Comparison of ENCODE assay signal across 19 cellular contexts in genomic region chr20:58695895-58696375, GRCh38. TPM values are rescaled to one million over a fixed set of nuclear protein-coding genes. Genes with fewer than 3 reads are reported as not detected.
DNase-seq lines count a peak whose midpoint lies in the region; TF ChIP-seq lines count a peak whose summit lies in the region.
"Had no signal": no experiment of that assay in that cellular context is flagged by ENCODE, and none has a peak within 500 bp of the region (broad histone marks: within the 10 kb centered on the region; RNA-seq: fewer than 3 reads in every experiment).

No MANE protein-coding gene starts in this region.

- CTCF ChIA-PET in RWPE1 (lab: Yijun Ruan, JAX) = interaction anchor here (0.6 to 1.2 kb wide), 2 partner anchors 10 to 182 kb away, joined by 3 to 4 read pairs; no protein-coding TSS in a partner anchor

- DNase-seq in CD14-positive monocyte (ENCODE audit: low spot score) (peak; percentile 27), RWPE1 (ENCODE audit: low spot score) (no peak), mesenteric fat pad (ENCODE audit: low spot score) (peak; percentile 53), NCI-H524 (lab: John Stamatoyannopoulos, UW) (no peak), DMS53 treated with DMSO at 0.1 percent for 48 hours (lab: John Stamatoyannopoulos, UW; ENCODE audit: unreplicated experiment) (no peak), UCSD-AML1 (lab: John Stamatoyannopoulos, UW; ENCODE audit: unreplicated experiment) (no peak)
- DNase-seq: DMS153; GDM1; HFFc6; MG63; NCI-H187 treated with DMSO at 0.1 percent for 48 hours; NCI-H2107; NCI-H774; NK-92 treated with Interleukin-12 subunit alpha and Interleukin-12 subunit beta, amount 100 ng/mL, for 24 hours had no signal

- intact Hi-C loops in CD14-positive monocyte (cut with micrococcal nuclease) = no loop called here

- H3K27ac ChIP-seq in BLaER1 treated with 17β-estradiol and CSF1 and Interleukin-3, amounts not matched to agents 10 nM and 100 nM = no peak overlapping the region
- H3K27ac ChIP-seq in RWPE1 = peak overlapping the region; percentile 26; the same call in 1 of the 2 replicates
- H3K27ac ChIP-seq: BLaER1, Peyer's patch had no signal

- no peak overlapping the region for H3K4me3 Mint-ChIP-seq in CD14-positive monocyte
- H3K4me3 Mint-ChIP-seq: CD8-positive, alpha-beta T cell; HFFc6 had no signal

- H3K27me3 ChIP-seq in BLaER1 treated with 17β-estradiol and CSF1 and Interleukin-3, amounts not matched to agents 10 nM and 100 nM = peaks cover 0 to 16% (median 8%) of the 10 kb centered on the region in 11 experiments; a peak in 13 of 22 replicates
- H3K27me3 ChIP-seq: MG63, Peyer's patch had no signal

- peaks cover 43 to 90% (median 54%) of the 10 kb centered on the region in 10 experiments for H3K4me1 ChIP-seq in BLaER1 treated with 17β-estradiol and CSF1 and Interleukin-3, amounts not matched to agents 10 nM and 100 nM

- peaks cover 0 to 19% of the 10 kb centered on the region in 2 donors for H3K36me3 Mint-ChIP-seq in CD14-positive monocyte

- no peaks in the 10 kb centered on the region for H3K9me3 ChIP-seq in BLaER1 treated with 17β-estradiol and CSF1 and Interleukin-3, amounts not matched to agents 10 nM and 100 nM (replicated peaks in 1 of 11)
- H3K9me3 ChIP-seq: BLaER1, Peyer's patch had no signal

- H3K36me3 ChIP-seq in BLaER1 treated with 17β-estradiol and CSF1 and Interleukin-3, amounts not matched to agents 10 nM and 100 nM = peaks cover 9 to 60% (median 26%) of the 10 kb centered on the region in 11 experiments; a peak in 17 of 22 replicates

- H3K27me3 Mint-ChIP-seq in CD14-positive monocyte (ENCODE audit: low read depth in 3 of 3) = peaks cover 0 to 6% (median 2%) of the 10 kb centered on the region in 3 donors

- H3K27ac Mint-ChIP-seq in CD14-positive monocyte = no peak overlapping the region
- H3K27ac Mint-ChIP-seq: CD8-positive, alpha-beta T cell; HFFc6 had no signal

- no peak for TF ChIP-seq CTCF in CD14-positive monocyte (IDR thresholded peaks at IDR 0.05)
- no peak for TF ChIP-seq CTCF in RWPE1 (conservative IDR thresholded peaks at IDR 0.05; ENCODE audit: low read depth)

- H3K4me2 ChIP-seq in BLaER1 treated with 17β-estradiol and CSF1 and Interleukin-3, amounts not matched to agents 10 nM and 100 nM = peak overlapping the region in 7 of 11 experiments; percentile 7 to 41 (median 17); a peak in 7 of 22 replicates

- no peak overlapping the region for H3K4me3 ChIP-seq in BLaER1 treated with 17β-estradiol and CSF1 and Interleukin-3, amounts not matched to agents 10 nM and 100 nM
- H3K4me3 ChIP-seq: BLaER1, K562, MG63, Peyer's patch had no signal

- H3K9me3 Mint-ChIP-seq in CD14-positive monocyte = no peaks in the 10 kb centered on the region
- H3K9me3 Mint-ChIP-seq: CD8-positive, alpha-beta T cell; HFFc6 had no signal

- peak overlapping the region in 1 of 11 experiments; percentile 12; a peak in 3 of 22 replicates for H3K9ac ChIP-seq in BLaER1 treated with 17β-estradiol and CSF1 and Interleukin-3, amounts not matched to agents 10 nM and 100 nM
- H3K9ac ChIP-seq: BLaER1 had no signal

- peaks cover 11% of the 10 kb centered on the region for H3K4me1 Mint-ChIP-seq in CD14-positive monocyte

- H4K20me1 ChIP-seq in BLaER1 treated with 17β-estradiol and CSF1 and Interleukin-3, amounts not matched to agents 10 nM and 100 nM = peaks cover 0 to 40% (median 0%) of the 10 kb centered on the region in 11 experiments; a peak in 2 of 22 replicates
- H4K20me1 ChIP-seq: BLaER1 had no signal

- POLR2A ChIA-PET in RWPE1 (lab: Yijun Ruan, JAX; ENCODE audit: low non-redundant PET) = interaction anchor here (0.6 kb wide), 1 partner anchor 18 kb away, joined by 3 read pairs; no protein-coding TSS in a partner anchor

RNA-seq across cellular contexts. Expression of gene NPEPL1, which starts 3.3 kb away (rescaled TPM):
- 10 to 100 TPM; 37.6 to 39.6 TPM for polyA plus RNA-seq in CD14-positive monocyte
- total RNA-seq in mesenteric fat pad = 42.3 TPM

RNA-seq across cellular contexts. Expression of gene STX16, which starts 44.9 kb away (rescaled TPM):
- 10 to 100 TPM; 15.6 to 27.4 TPM for polyA plus RNA-seq in CD14-positive monocyte
- 44.9 TPM for total RNA-seq in mesenteric fat pad

Comparison
In these comparisons a context has a peak if more than half of its experiments do, and no peak if none do; other contexts are left out.
1. DNase-seq: peak in CD14-positive monocyte (single experiment) and mesenteric fat pad (single experiment); none in RWPE1 (single experiment), NCI-H524 (0 of 2), DMS53 treated with DMSO at 0.1 percent for 48 hours (single experiment) and UCSD-AML1 (single experiment).